In genomic region chr2:127641133-127641532, GRCh38 we compare ENCODE assay signal across 19 cellular contexts. TPM values are rescaled to one million over a fixed set of nuclear protein-coding genes. Genes with fewer than 3 reads are reported as not detected.
DNase-seq lines count a peak whose midpoint lies in the region; ATAC-seq and TF ChIP-seq lines count a peak whose summit lies in the region.
"Had no signal": no experiment of that assay in that cellular context is flagged by ENCODE, and none has a peak within 500 bp of the region (broad histone marks: within the 10 kb centered on the region; RNA-seq: fewer than 3 reads in every experiment).

No MANE protein-coding gene starts in this region.

- ATAC-seq in DND-41 (ENCODE audit: insufficient read depth, low read depth) (0 out of 3 replicates have a peak, but pooled peaks have one; percentile 3), HG03565 (IDR thresholded peaks at IDR 0.05; ENCODE audit: unreplicated experiment) (no peak), omental fat pad (ENCODE audit: low FRiP score) (no peak)
- ATAC-seq in activated T-helper 17 cell treated with anti-CD3 and anti-CD28 coated beads, Interleukin-2, amount 50 U/mL, for 72 hours (replicated peaks): no peak
- no peak for ATAC-seq in naive thymus-derived CD4-positive, alpha-beta T cell
- ATAC-seq: gastrocnemius medialis, PC-3, sciatic nerve had no signal

- H2AFZ ChIP-seq in DND-41 (ENCODE audit: low read depth, low read length): 0 out of 2 replicates have a peak overlapping the region, but pooled peaks have one; percentile 54
- H2AFZ ChIP-seq: neural progenitor cell had no signal

- H3K27me3 ChIP-seq in DND-41 (ENCODE audit: insufficient read depth, low read length, poor library complexity): no peaks in the 10 kb centered on the region
- no peaks in the 10 kb centered on the region for H3K27me3 ChIP-seq in naive thymus-derived CD4-positive, alpha-beta T cell (ENCODE audit: control insufficient read depth in 2 of 2, insufficient read depth in 2 of 2, low read length in 2 of 2)
- H3K27me3 ChIP-seq: colonic mucosa, gastrocnemius medialis, neural progenitor cell, tibial artery had no signal

- no peak for TF ChIP-seq CTCF in DND-41 (IDR thresholded peaks at IDR 0.05; ENCODE audit: borderline replicate concordance, extremely low read depth, low read length, poor library complexity, severe bottlenecking)
- TF ChIP-seq CTCF in omental fat pad (IDR thresholded peaks at IDR 0.05): no peak

- H3K9ac ChIP-seq in DND-41 (ENCODE audit: low read depth, low read length): peak overlapping the region; percentile 86
- H3K9ac ChIP-seq: neural progenitor cell had no signal

- CTCF ChIA-PET in naive thymus-derived CD4-positive, alpha-beta T cell (lab: Charles Lee): interaction anchor here (1.4 to 2.0 kb wide), 3 partner anchors 30 to 50 kb away, joined by 6 to 14 read pairs (median 13); no protein-coding TSS in a partner anchor

- H3K4me2 ChIP-seq in DND-41 (ENCODE audit: insufficient read depth, low read length): peak overlapping the region; percentile 85
- H3K4me2 ChIP-seq: neural progenitor cell had no signal

- H3K9me3 Mint-ChIP-seq in activated CD4-positive, alpha-beta T cell treated with anti-CD3 and anti-CD28 coated beads, Interleukin-2, amount 10 ng/mL, durations not matched to agents 24 days and 14 days: no peaks in the 10 kb centered on the region
- H3K9me3 Mint-ChIP-seq in activated T-helper 17 cell treated with anti-CD3 and anti-CD28 coated beads, Interleukin-2, amount 50 U/mL, for 72 hours: no peaks in the 10 kb centered on the region
- H3K9me3 Mint-ChIP-seq in naive thymus-derived CD4-positive, alpha-beta T cell: no peaks in the 10 kb centered on the region
- H3K9me3 Mint-ChIP-seq: neural progenitor cell had no signal

- peak overlapping the region; percentile 63 for H3K4me3 Mint-ChIP-seq in activated CD4-positive, alpha-beta T cell treated with anti-CD3 and anti-CD28 coated beads, Interleukin-2, amount 10 ng/mL, durations not matched to agents 24 days and 14 days
- peak overlapping the region; percentile 46 for H3K4me3 Mint-ChIP-seq in activated T-helper 17 cell treated with anti-CD3 and anti-CD28 coated beads, Interleukin-2, amount 50 U/mL, for 72 hours
- peak overlapping the region; percentile 53 to 85 (median 78) for H3K4me3 Mint-ChIP-seq in naive thymus-derived CD4-positive, alpha-beta T cell
- H3K4me3 Mint-ChIP-seq: neural progenitor cell had no signal

- H3K4me1 Mint-ChIP-seq in activated CD4-positive, alpha-beta T cell treated with anti-CD3 and anti-CD28 coated beads, Interleukin-2, amount 10 ng/mL, durations not matched to agents 24 days and 14 days: peaks cover 21% of the 10 kb centered on the region
- peaks cover 4% of the 10 kb centered on the region for H3K4me1 Mint-ChIP-seq in activated T-helper 17 cell treated with anti-CD3 and anti-CD28 coated beads, Interleukin-2, amount 50 U/mL, for 72 hours
- H3K4me1 Mint-ChIP-seq in naive thymus-derived CD4-positive, alpha-beta T cell: peaks cover 14 to 82% (median 63%) of the 10 kb centered on the region in 7 donors

- POLR2A ChIA-PET in naive thymus-derived CD4-positive, alpha-beta T cell (lab: Charles Lee): interaction anchor here (0.8 to 2.7 kb wide), 8 partner anchors 9 to 253 kb away, joined by 3 to 12 read pairs (median 4); partner anchors contain the start of genes IWS1, SFT2D3 and WDR33

- no peak for DNase-seq in activated CD4-positive, alpha-beta T cell treated with anti-CD3 and anti-CD28 coated beads, Interleukin-2, amount 10 ng/mL, durations not matched to agents 24 days and 14 days
- DNase-seq in activated CD4-positive, alpha-beta T cell treated with anti-CD3 and anti-CD28 coated beads for 4 hours: no peak
- peak; percentile 65 for DNase-seq in DND-41
- no peak for DNase-seq in naive thymus-derived CD4-positive, alpha-beta T cell
- no peak for DNase-seq in A172 (ENCODE audit: low spot score)
- DNase-seq in omental fat pad (ENCODE audit: low spot score): no peak
- DNase-seq: aorta, colonic mucosa, gastrocnemius medialis, GOT3, NCI-H1930, NCI-H526 treated with DMSO at 0.1 percent for 48 hours, PC-3, tibial artery had no signal

- peaks cover 1% of the 10 kb centered on the region for H3K36me3 Mint-ChIP-seq in activated CD4-positive, alpha-beta T cell treated with anti-CD3 and anti-CD28 coated beads, Interleukin-2, amount 10 ng/mL, durations not matched to agents 24 days and 14 days (ENCODE audit: low read depth)
- no peaks in the 10 kb centered on the region for H3K36me3 Mint-ChIP-seq in activated T-helper 17 cell treated with anti-CD3 and anti-CD28 coated beads, Interleukin-2, amount 50 U/mL, for 72 hours (ENCODE audit: low read depth)
- peaks cover 0 to 2% (median 0%) of the 10 kb centered on the region in 5 donors for H3K36me3 Mint-ChIP-seq in naive thymus-derived CD4-positive, alpha-beta T cell
- H3K36me3 Mint-ChIP-seq: neural progenitor cell had no signal

- H3K27ac Mint-ChIP-seq in activated CD4-positive, alpha-beta T cell treated with anti-CD3 and anti-CD28 coated beads, Interleukin-2, amount 10 ng/mL, durations not matched to agents 24 days and 14 days: peak overlapping the region; percentile 73
- no peak overlapping the region for H3K27ac Mint-ChIP-seq in activated T-helper 17 cell treated with anti-CD3 and anti-CD28 coated beads, Interleukin-2, amount 50 U/mL, for 72 hours
- H3K27ac Mint-ChIP-seq in naive thymus-derived CD4-positive, alpha-beta T cell: peak overlapping the region; percentile 80 to 96 (median 93)
- H3K27ac Mint-ChIP-seq: neural progenitor cell had no signal

- no peaks in the 10 kb centered on the region for H3K27me3 Mint-ChIP-seq in activated CD4-positive, alpha-beta T cell treated with anti-CD3 and anti-CD28 coated beads, Interleukin-2, amount 10 ng/mL, durations not matched to agents 24 days and 14 days
- no peaks in the 10 kb centered on the region for H3K27me3 Mint-ChIP-seq in activated T-helper 17 cell treated with anti-CD3 and anti-CD28 coated beads, Interleukin-2, amount 50 U/mL, for 72 hours
- no peaks in the 10 kb centered on the region for H3K27me3 Mint-ChIP-seq in naive thymus-derived CD4-positive, alpha-beta T cell

- intact Hi-C loops in activated CD4-positive, alpha-beta T cell treated with anti-CD3 and anti-CD28 coated beads, Interleukin-2, amount 10 ng/mL, durations not matched to agents 24 days and 14 days (cut with micrococcal nuclease): loop anchor here (2.0 to 5.0 kb wide), 2 partner anchors 61 to 114 kb away; partner anchors contain the start of genes IWS1 and SFT2D3
- intact Hi-C loops in naive thymus-derived CD4-positive, alpha-beta T cell (cut with micrococcal nuclease): loop anchor here (2.0 to 5.0 kb wide), 2 partner anchors 61 to 114 kb away; partner anchors contain the start of genes IWS1 (in 1 of the 2) and SFT2D3 (in 1 of the 2)

- peak overlapping the region; percentile 97 for H3K27ac ChIP-seq in DND-41 (ENCODE audit: low read length)
- peak overlapping the region; percentile 78 for H3K27ac ChIP-seq in naive thymus-derived CD4-positive, alpha-beta T cell (ENCODE audit: low read depth, low read length)
- H3K27ac ChIP-seq: colonic mucosa, neural progenitor cell had no signal

- peaks cover 47% of the 10 kb centered on the region for H3K36me3 ChIP-seq in DND-41 (ENCODE audit: insufficient read depth, low read length)
- H3K36me3 ChIP-seq in naive thymus-derived CD4-positive, alpha-beta T cell (ENCODE audit: control insufficient read depth in 2 of 3, insufficient read depth in 3 of 3, low read length in 3 of 3): peaks cover 0 to 7% (median 0%) of the 10 kb centered on the region in 3 experiments
- H3K36me3 ChIP-seq: colonic mucosa, gastrocnemius medialis, neural progenitor cell had no signal

- peak overlapping the region; percentile 15 to 61; a peak in 3 of 4 replicates for H3K4me3 ChIP-seq in DND-41 (ENCODE audit: low read depth in 1 of 2, low read length in 2 of 2)
- peak overlapping the region; percentile 64 for H3K4me3 ChIP-seq in naive thymus-derived CD4-positive, alpha-beta T cell (ENCODE audit: low read length)
- H3K4me3 ChIP-seq: colonic mucosa, gastrocnemius medialis, neural progenitor cell, SK-N-MC, tibial artery had no signal

- no peaks in the 10 kb centered on the region for H4K20me1 ChIP-seq in DND-41 (ENCODE audit: insufficient read depth, low read length)

- peaks cover 55% of the 10 kb centered on the region for H3K79me2 ChIP-seq in DND-41 (ENCODE audit: insufficient read depth, low read length)

- peaks cover 85% of the 10 kb centered on the region for H3K4me1 ChIP-seq in DND-41 (ENCODE audit: insufficient read depth, low read length)
- H3K4me1 ChIP-seq in naive thymus-derived CD4-positive, alpha-beta T cell (ENCODE audit: control insufficient read depth in 2 of 2, insufficient read depth in 2 of 2, low read length in 2 of 2): peaks cover 3 to 70% of the 10 kb centered on the region in 2 donors
- H3K4me1 ChIP-seq: colonic mucosa had no signal

- no peaks in the 10 kb centered on the region for H3K9me3 ChIP-seq in DND-41 (ENCODE audit: insufficient read depth, low read length, severe bottlenecking)
- no peaks in the 10 kb centered on the region for H3K9me3 ChIP-seq in naive thymus-derived CD4-positive, alpha-beta T cell (ENCODE audit: control insufficient read depth in 2 of 3, low read length in 3 of 3)
- H3K9me3 ChIP-seq: colonic mucosa, gastrocnemius medialis, tibial artery had no signal

RNA-seq across cellular contexts. Expression of gene GPR17, which starts 4.8 kb away (rescaled TPM):
- not detected in 2 replicates for total RNA-seq in activated CD4-positive, alpha-beta T cell treated with anti-CD3 and anti-CD28 coated beads, Interleukin-2, amount 10 ng/mL, durations not matched to agents 24 days and 14 days
- total RNA-seq in activated T-helper 17 cell treated with anti-CD3 and anti-CD28 coated beads, Interleukin-2, amount 50 U/mL, for 72 hours: not detected
- total RNA-seq in naive thymus-derived CD4-positive, alpha-beta T cell: not detected
- polyA plus RNA-seq in naive thymus-derived CD4-positive, alpha-beta T cell: not detected
- total RNA-seq in A172 (2014; rRNA removed; shearing (Covaris generic)): 0.45 and 0.84 TPM in 2 replicates
- total RNA-seq in omental fat pad: not detected

RNA-seq across cellular contexts. Expression of gene LIMS2, which starts 34.2 kb away (rescaled TPM):
- total RNA-seq in activated CD4-positive, alpha-beta T cell treated with anti-CD3 and anti-CD28 coated beads, Interleukin-2, amount 10 ng/mL, durations not matched to agents 24 days and 14 days: 7.2 and 8.4 TPM in 2 replicates
- total RNA-seq in activated T-helper 17 cell treated with anti-CD3 and anti-CD28 coated beads, Interleukin-2, amount 50 U/mL, for 72 hours: 1 to 10 TPM; 2.4 to 4.8 TPM
- total RNA-seq in naive thymus-derived CD4-positive, alpha-beta T cell: 10 to 100 TPM in 2 of 5 experiments, 1 to 10 TPM in 3; 5.3 to 13.7 (median 10.0) TPM
- 10 to 100 TPM; 17.0 to 27.0 TPM for polyA plus RNA-seq in naive thymus-derived CD4-positive, alpha-beta T cell
- 6.2 and 13.8 TPM in 2 replicates for total RNA-seq in A172 (2014; rRNA removed; shearing (Covaris generic))
- total RNA-seq in omental fat pad: 10 to 100 TPM in 3 of 4 donors, 1 to 10 TPM in 1; 9.7 to 97.3 (median 22.4) TPM
